ENCODE assay signal across 34 cellular contexts in genomic region chr18:7937268-7937667, GRCh38.
"Had no signal": no experiment of that assay in that cellular context is flagged by ENCODE, and none has a peak within 500 bp of the region (broad histone marks: within the 10 kb centered on the region; RNA-seq: fewer than 3 reads in every experiment).

No MANE protein-coding gene starts in this region.

- H3K27ac ChIP-seq: KMS-11 had no signal

- H3K36me3 ChIP-seq: MG63 had no signal

- H3K4me3 ChIP-seq: MG63 had no signal

- H3K27me3 ChIP-seq: MG63 had no signal

- DNase-seq: Karpas-422, Kasumi-1, MG63, MM.1S, MV-4-11, NCI-H1048, NCI-H1092, NCI-H1092 treated with DMSO at 0.1 percent for 48 hours, NCI-H1105, NCI-H1105 treated with DMSO at 0.1 percent for 48 hours, NCI-H1417, NCI-H1417 treated with DMSO at 0.1 percent for 48 hours, NCI-H1436, NCI-H1436 treated with DMSO at 0.1 percent for 48 hours, NCI-H146, NCI-H1694, NCI-H1694 treated with DMSO at 0.1 percent for 48 hours, NCI-H187, NCI-H187 treated with DMSO at 0.1 percent for 48 hours, NCI-H1930, NCI-H2029, NCI-H2029 treated with DMSO at 0.1 percent for 48 hours, NCI-H2081, NCI-H2081 treated with DMSO at 0.1 percent for 48 hours, NCI-H2107, NCI-H2171, NCI-H2171 treated with DMSO at 0.1 percent for 48 hours, NCI-H2227 treated with DMSO at 0.1 percent for 48 hours, NCI-H226, NCI-H345, NCI-H446, NCI-H446 treated with DMSO at 0.1 percent for 48 hours, NCI-H510A had no signal

- H3K9me3 ChIP-seq: MG63 had no signal
